Comparison of ENCODE assay signal across 12 cellular contexts in the genomic region with DNA sequence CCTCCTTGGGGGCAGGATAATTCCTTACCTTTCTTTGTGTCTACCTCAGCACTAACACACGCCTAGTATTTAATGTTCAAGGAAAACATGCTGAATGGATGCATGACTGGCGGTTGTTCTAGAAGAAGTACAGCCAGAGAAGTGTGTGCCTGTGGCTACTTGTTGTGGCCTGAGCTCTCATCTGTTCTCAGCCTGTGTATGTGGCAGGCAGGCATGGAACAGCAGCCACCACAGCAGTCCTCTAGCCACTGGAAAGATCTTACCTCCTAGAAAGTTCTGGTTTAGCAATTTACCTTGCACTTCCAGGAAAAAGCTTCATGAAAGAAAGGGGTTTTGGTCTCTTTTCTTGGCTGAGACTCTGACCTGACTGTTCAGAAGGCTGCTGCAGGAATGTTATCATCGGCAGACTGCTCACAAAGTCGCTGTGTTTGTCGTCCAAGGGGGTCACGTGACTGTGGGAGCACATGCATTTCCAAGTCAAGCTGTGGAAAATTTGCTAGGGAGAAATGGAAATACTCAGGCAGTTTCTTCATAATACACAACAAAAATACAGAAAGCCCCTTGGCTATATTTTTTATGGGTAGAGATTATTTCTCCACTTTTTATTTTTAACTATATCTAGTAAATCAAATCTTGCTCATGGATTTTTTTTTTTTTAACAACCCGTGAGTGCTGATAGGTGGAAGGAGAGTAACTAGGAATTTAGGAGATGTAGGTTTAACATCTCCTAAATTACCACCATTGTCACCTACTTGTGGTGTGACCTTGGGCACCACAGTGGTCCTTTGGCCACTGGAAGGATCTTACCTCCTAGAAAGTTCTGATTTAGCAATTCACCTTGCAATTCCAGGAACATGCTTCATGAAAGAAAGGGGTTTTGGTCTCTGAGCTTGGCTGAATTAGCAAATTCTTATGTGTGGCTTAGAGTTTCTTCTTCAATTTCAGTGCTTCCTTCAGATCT.
DNase-seq lines count a peak whose midpoint lies in the region; ATAC-seq and TF ChIP-seq lines count a peak whose summit lies in the region.
"Had no signal": no experiment of that assay in that cellular context is flagged by ENCODE, and none has a peak within 500 bp of the region (broad histone marks: within the 10 kb centered on the region; RNA-seq: fewer than 3 reads in every experiment).

No MANE protein-coding gene starts in this region.

- no peak overlapping the region for H3K4me2 ChIP-seq in MM.1S (ENCODE audit: low read depth, low read length)

- no peak overlapping the region for H3K4me3 Mint-ChIP-seq in nephron
- H3K4me3 Mint-ChIP-seq: activated CD8-positive, alpha-beta memory T cell treated with anti-CD3 and anti-CD28 coated beads, Interleukin-2, amount 10 ng/mL, durations not matched to agents 7 days and 5 days; neural crest cell had no signal

- ATAC-seq in GM21723 (IDR thresholded peaks at IDR 0.05; ENCODE audit: unreplicated experiment) (no peak), HG03108 (IDR thresholded peaks at IDR 0.05; ENCODE audit: unreplicated experiment) (no peak)
- ATAC-seq: activated CD8-positive, alpha-beta memory T cell treated with anti-CD3 and anti-CD28 coated beads, Interleukin-2, amount 10 ng/mL, durations not matched to agents 7 days and 5 days had no signal

- peaks cover 12% of the 10 kb centered on the region for H3K4me1 Mint-ChIP-seq in nephron
- H3K4me1 Mint-ChIP-seq: activated CD8-positive, alpha-beta memory T cell treated with anti-CD3 and anti-CD28 coated beads, Interleukin-2, amount 10 ng/mL, durations not matched to agents 7 days and 5 days had no signal

- no peaks in the 10 kb centered on the region for H3K36me3 Mint-ChIP-seq in nephron (ENCODE audit: low read depth)
- H3K36me3 Mint-ChIP-seq: activated CD8-positive, alpha-beta memory T cell treated with anti-CD3 and anti-CD28 coated beads, Interleukin-2, amount 10 ng/mL, durations not matched to agents 7 days and 5 days had no signal

- H3F3A ChIP-seq in MM.1S (ENCODE audit: insufficient read depth, low read length), result no peaks in the 10 kb centered on the region

- no peak for TF ChIP-seq CTCF in fibroblast of villous mesenchyme (IDR thresholded peaks at IDR 0.05; ENCODE audit: insufficient read depth, low read depth, low read length)
- TF ChIP-seq CTCF in nephron (IDR thresholded peaks at IDR 0.05; ENCODE audit: unreplicated experiment in 3 of 3), result no peak
- no peak for TF ChIP-seq CTCF in MM.1S (IDR thresholded peaks at IDR 0.05; ENCODE audit: low read length)

- peaks cover 8% of the 10 kb centered on the region for H3K27me3 Mint-ChIP-seq in nephron (ENCODE audit: low read depth)

- H3K27me3 ChIP-seq in MM.1S (replicated peaks; ENCODE audit: insufficient read depth, low read length), result no peaks in the 10 kb centered on the region

- peak overlapping the region; percentile 51 to 81 (median 65) for H3K27ac Mint-ChIP-seq in nephron
- H3K27ac Mint-ChIP-seq: activated CD8-positive, alpha-beta memory T cell treated with anti-CD3 and anti-CD28 coated beads, Interleukin-2, amount 10 ng/mL, durations not matched to agents 7 days and 5 days had no signal

- H3K27ac ChIP-seq in MM.1S (ENCODE audit: low read length), result no peak overlapping the region
- H3K27ac ChIP-seq: C4-2B had no signal

- no peak overlapping the region for H2AFZ ChIP-seq in MM.1S (ENCODE audit: low read length)

- no peaks in the 10 kb centered on the region for H3K79me2 ChIP-seq in MM.1S (ENCODE audit: low read length)

- H3K9me3 ChIP-seq in MM.1S (replicated peaks; ENCODE audit: insufficient read depth, low read length), result no peaks in the 10 kb centered on the region

- H3K9me2 ChIP-seq in MM.1S (replicated peaks; ENCODE audit: insufficient read depth, low read length), result no peaks in the 10 kb centered on the region

- H3K4me3 ChIP-seq in fibroblast of villous mesenchyme (ENCODE audit: low read depth, low read length) (no peak overlapping the region), MM.1S (ENCODE audit: low read length) (no peak overlapping the region)

- no peaks in the 10 kb centered on the region for H4K20me1 ChIP-seq in MM.1S (ENCODE audit: insufficient read depth, low read length)

- peaks cover under 1% of the 10 kb centered on the region for H3K9me3 Mint-ChIP-seq in nephron
- H3K9me3 Mint-ChIP-seq: neural crest cell had no signal

- no peak overlapping the region for H3K9ac ChIP-seq in MM.1S (ENCODE audit: low read length)

- no peaks in the 10 kb centered on the region for H3K4me1 ChIP-seq in MM.1S (ENCODE audit: low read length)

- H3K36me3 ChIP-seq in MM.1S (replicated peaks; ENCODE audit: insufficient read depth, low read length), result no peaks in the 10 kb centered on the region

- peak; percentile 93 for DNase-seq in Ammon's horn (ENCODE audit: low spot score)
- DNase-seq in OCI-M1 (lab: John Stamatoyannopoulos, UW), result peak; percentile 46
- peak; percentile 44 for DNase-seq in fibroblast of villous mesenchyme (ENCODE audit: low read depth)
- DNase-seq in GM19240 (ENCODE audit: insufficient read length, low spot score), result no peak
- no peak for DNase-seq in MM.1S
- DNase-seq: activated CD8-positive, alpha-beta memory T cell treated with anti-CD3 and anti-CD28 coated beads, Interleukin-2, amount 10 ng/mL, durations not matched to agents 7 days and 5 days; NCI-H2029 treated with DMSO at 0.1 percent for 48 hours had no signal

Comparison
In these comparisons a context has a peak if more than half of its experiments do, and no peak if none do; other contexts are left out.
1. DNase-seq: peak in Ammon's horn (single experiment), OCI-M1 (single experiment) and fibroblast of villous mesenchyme (single experiment); none in GM19240 (single experiment) and MM.1S (single experiment).